19 cellular contexts compared by ENCODE assay signal in genomic region chr18:1595165-1595564, GRCh38.
DNase-seq lines count a peak whose midpoint lies in the region; ATAC-seq, FAIRE-seq and TF ChIP-seq lines count a peak whose summit lies in the region.
"Had no signal": no experiment of that assay in that cellular context is flagged by ENCODE, and none has a peak within 500 bp of the region (broad histone marks: within the 10 kb centered on the region; RNA-seq: fewer than 3 reads in every experiment).

No MANE protein-coding gene starts in this region.

- H2BK15ac ChIP-seq in H1 (ENCODE audit: low read length) = no peak overlapping the region

- H3K23ac ChIP-seq in H1 (ENCODE audit: insufficient read length) = no peak overlapping the region

- no peaks in the 10 kb centered on the region for H3K9me2 ChIP-seq in Loucy (replicated peaks; ENCODE audit: low read depth, low read length)

- H3K4me1 ChIP-seq in Loucy (ENCODE audit: insufficient read depth, low read length, poor library complexity, severe bottlenecking) = no peaks in the 10 kb centered on the region
- H3K4me1 ChIP-seq in H1 (replicated peaks in 1 of 4; ENCODE audit: control insufficient read depth in 3 of 4, insufficient read depth in 4 of 4, low read length in 3 of 4) = no peaks in the 10 kb centered on the region
- H3K4me1 ChIP-seq: BLaER1 had no signal

- no peak overlapping the region for H4K91ac ChIP-seq in H1 (replicated peaks; ENCODE audit: insufficient read length, low read length)

- ATAC-seq in GM21528 (IDR thresholded peaks at IDR 0.05; ENCODE audit: low FRiP score, unreplicated experiment) = no peak
- no peak for ATAC-seq in effector memory CD8-positive, alpha-beta T cell (replicated peaks)
- ATAC-seq: HCT116 had no signal

- no peak overlapping the region for H3K9ac ChIP-seq in Loucy (ENCODE audit: low read depth, low read length, poor library complexity, severe bottlenecking)
- no peak overlapping the region for H3K9ac ChIP-seq in H1 (replicated peaks in 1 of 4; ENCODE audit: extremely low read depth in 1 of 4, low read depth in 3 of 4, low read length in 3 of 4)
- H3K9ac ChIP-seq: BLaER1 had no signal

- H4K5ac ChIP-seq in H1 (ENCODE audit: insufficient read length, low read depth, low read length) = no peak overlapping the region

- no peak overlapping the region for H3K27ac ChIP-seq in H1 (ENCODE audit: low read depth, low read length)
- H3K27ac ChIP-seq: BLaER1, C4-2B had no signal

- no peak overlapping the region for H2AK5ac ChIP-seq in H1 (ENCODE audit: low read depth, low read length)

- H3K4me3 Mint-ChIP-seq in effector memory CD8-positive, alpha-beta T cell = no peak overlapping the region
- H3K4me3 Mint-ChIP-seq: B cell; CD4-positive, alpha-beta T cell; CD8-positive, alpha-beta memory T cell; H9 had no signal

- H3K36me3 ChIP-seq in Loucy (ENCODE audit: insufficient read depth, low read length) = no peaks in the 10 kb centered on the region
- no peaks in the 10 kb centered on the region for H3K36me3 ChIP-seq in H1 (ENCODE audit: control insufficient read depth in 2 of 4, insufficient read depth in 4 of 4, low read length in 3 of 4)
- H3K36me3 ChIP-seq: BLaER1 had no signal

- FAIRE-seq in D721Med (lab: Jason Lieb, UNC) = peak; percentile 78
- no peak for FAIRE-seq in H1 (lab: Jason Lieb, UNC)
- FAIRE-seq: GM12891, GM18507 had no signal

- no peaks in the 10 kb centered on the region for H4K20me1 ChIP-seq in Loucy (ENCODE audit: insufficient read depth, low read length, poor library complexity, severe bottlenecking)
- H4K20me1 ChIP-seq in H1 (replicated peaks in 1 of 2; ENCODE audit: control insufficient read depth in 1 of 2, insufficient read depth in 2 of 2, low read length in 2 of 2) = no peaks in the 10 kb centered on the region
- H4K20me1 ChIP-seq: BLaER1 had no signal

- no peaks in the 10 kb centered on the region for H3K23me2 ChIP-seq in H1 (ENCODE audit: low read depth, low read length)

- H3K9me3 Mint-ChIP-seq in effector memory CD8-positive, alpha-beta T cell = no peaks in the 10 kb centered on the region
- H3K9me3 Mint-ChIP-seq: CD4-positive, alpha-beta T cell; CD8-positive, alpha-beta memory T cell; H9 had no signal

- H2AFZ ChIP-seq in Loucy (ENCODE audit: low read length) = peak overlapping the region; percentile 21; the same call in 1 of the 2 replicates
- no peak overlapping the region for H2AFZ ChIP-seq in H1 (ENCODE audit: low read length)

- H3K27me3 Mint-ChIP-seq in effector memory CD8-positive, alpha-beta T cell = no peaks in the 10 kb centered on the region
- H3K27me3 Mint-ChIP-seq: B cell; CD8-positive, alpha-beta memory T cell had no signal

- H3K79me2 ChIP-seq in Loucy (ENCODE audit: insufficient read depth, low read length) (no peaks in the 10 kb centered on the region), H1 (ENCODE audit: control insufficient read depth in 1 of 2, insufficient read depth in 2 of 2, low read length in 2 of 2) (no peaks in the 10 kb centered on the region)

- POLR2A ChIA-PET in H1 (lab: Charles Lee; ENCODE audit: partially characterized antibody) = no interaction called here

- no peak overlapping the region for H2BK120ac ChIP-seq in H1 (replicated peaks; ENCODE audit: low read depth, low read length)

- no peak overlapping the region for H3K56ac ChIP-seq in H1 (replicated peaks; ENCODE audit: insufficient read length, low read depth, low read length)

- H2BK20ac ChIP-seq in H1 (ENCODE audit: low read length) = no peak overlapping the region

- no peak overlapping the region for H3K18ac ChIP-seq in H1 (ENCODE audit: extremely low read depth, low read length)

- no peak overlapping the region for H3K14ac ChIP-seq in H1 (ENCODE audit: insufficient read length)

- no peak overlapping the region for H3K4ac ChIP-seq in H1 (replicated peaks; ENCODE audit: insufficient read length, low read depth, low read length)

- H4K8ac ChIP-seq in H1 (ENCODE audit: extremely low read depth, insufficient read depth, low read length) = no peak overlapping the region

- DNase-seq in D721Med (ENCODE audit: insufficient read length, low spot score) = no peak
- DNase-seq in H1 (ENCODE audit: low read depth in 1 of 2, low spot score in 2 of 2) = no peak
- DNase-seq in NCI-H524 treated with DMSO at 0.1 percent for 48 hours (lab: John Stamatoyannopoulos, UW) = no peak
- no peak for DNase-seq in NCI-H524 (lab: John Stamatoyannopoulos, UW)
- DNase-seq in effector memory CD8-positive, alpha-beta T cell = no peak
- DNase-seq: CD4-positive, alpha-beta T cell; CD8-positive, alpha-beta memory T cell; DMS53; DMS79 treated with DMSO at 0.1 percent for 48 hours; GF-D8; H9 had no signal

- no peak overlapping the region for H2BK12ac ChIP-seq in H1 (ENCODE audit: low read depth, low read length)

- no peaks in the 10 kb centered on the region for H3K36me3 Mint-ChIP-seq in effector memory CD8-positive, alpha-beta T cell (ENCODE audit: insufficient read depth)
- H3K36me3 Mint-ChIP-seq: CD8-positive, alpha-beta memory T cell had no signal

- CTCF ChIA-PET in H1 (lab: Charles Lee; ENCODE audit: partially characterized antibody) = interaction anchor here (1.1 kb wide), 1 partner anchor 9 kb away, joined by 3 read pairs; no protein-coding TSS in a partner anchor

- H2BK5ac ChIP-seq in H1 (ENCODE audit: low read depth, low read length) = no peak overlapping the region

- H3K4me2 ChIP-seq in Loucy (ENCODE audit: low read depth, low read length, poor library complexity, severe bottlenecking) = peak overlapping the region; percentile 15
- no peak overlapping the region for H3K4me2 ChIP-seq in H1 (ENCODE audit: insufficient read depth in 1 of 2, low read depth in 2 of 2, low read length in 2 of 2)
- H3K4me2 ChIP-seq: BLaER1 had no signal

- H3K9me3 ChIP-seq in Loucy (ENCODE audit: insufficient read depth, low read depth, low read length) (no peaks in the 10 kb centered on the region), H1 (ENCODE audit: insufficient read depth in 2 of 2, low read depth in 1 of 2, low read length in 1 of 2) (no peaks in the 10 kb centered on the region)
- H3K9me3 ChIP-seq: BLaER1 had no signal

- WGBS in H1 (ENCODE audit: extremely low coverage in 1 of 2, insufficient coverage in 1 of 2, insufficient read length in 1 of 2, insufficient replicate concordance in 2 of 2, low coverage in 1 of 2, low lambda C conversion rate in 2 of 2, missing lambda C conversion rate in 1 of 2), 2 experiments = 0% methylated on average over 1 of the region's 1 CpG; no CpG with 5 or more reads in 1 of the 2 experiments

- H3K79me1 ChIP-seq in H1 (ENCODE audit: low read depth, low read length) = no peaks in the 10 kb centered on the region

- no peak for TF ChIP-seq CTCF in D721Med (IDR thresholded peaks at IDR 0.05; ENCODE audit: insufficient read depth, missing control alignments)
- no peak for TF ChIP-seq CTCF in Loucy (conservative IDR thresholded peaks at IDR 0.05; ENCODE audit: low read length)
- no peak for TF ChIP-seq CTCF in H1 (IDR thresholded peaks at IDR 0.05; ENCODE audit: control extremely low read depth in 1 of 3, insufficient read depth in 1 of 3, low read depth in 1 of 3, low read length in 3 of 3)

- TF ChIP-seq RAD21 in H1 (IDR thresholded peaks at IDR 0.05 in 1 of 2, conservative IDR thresholded peaks at IDR 0.05 in 1 of 2; ENCODE audit: low read depth in 2 of 2, low read length in 2 of 2) = no peak

- TF ChIP-seq POLR2A in H1 (IDR thresholded peaks at IDR 0.05; ENCODE audit: control extremely low read depth in 1 of 2, low read depth in 2 of 2, low read length in 2 of 2) = no peak

- H3F3A ChIP-seq in Loucy (ENCODE audit: low read depth) = no peaks in the 10 kb centered on the region

- H3K27ac Mint-ChIP-seq in effector memory CD8-positive, alpha-beta T cell = no peak overlapping the region
- H3K27ac Mint-ChIP-seq: B cell; CD4-positive, alpha-beta T cell; CD8-positive, alpha-beta memory T cell; H9 had no signal

- no peak for TF ChIP-seq EP300 in H1 (IDR thresholded peaks at IDR 0.05; ENCODE audit: borderline replicate concordance in 1 of 2, low read depth in 2 of 2, low read length in 2 of 2)

- H3K4me3 ChIP-seq in Loucy (ENCODE audit: low read length, poor library complexity, severe bottlenecking) (no peak overlapping the region), H1 (ENCODE audit: extremely low read depth in 1 of 4, insufficient read depth in 2 of 4, low read depth in 3 of 4, low read length in 4 of 4) (no peak overlapping the region)
- H3K4me3 ChIP-seq: BLaER1 had no signal

- H3K27me3 ChIP-seq in Loucy (ENCODE audit: insufficient read depth, low read length, poor library complexity, severe bottlenecking) = no peaks in the 10 kb centered on the region
- H3K27me3 ChIP-seq in H1 (replicated peaks in 1 of 4; ENCODE audit: control insufficient read depth in 3 of 4, extremely low read depth in 1 of 4, insufficient read depth in 3 of 4, low read length in 3 of 4) = no peaks in the 10 kb centered on the region
- H3K27me3 ChIP-seq: BLaER1 had no signal

- H3K4me1 Mint-ChIP-seq in effector memory CD8-positive, alpha-beta T cell (ENCODE audit: low read depth in 2 of 2) = no peaks in the 10 kb centered on the region
- H3K4me1 Mint-ChIP-seq: B cell; CD8-positive, alpha-beta memory T cell; H9 had no signal

TF ChIP-seq in H1, 55 proteins besides CTCF, POLR2A, EP300 and RAD21:
- TF ChIP-seq KDM4A (IDR thresholded peaks at IDR 0.05; ENCODE audit: low read depth, low read length, severe bottlenecking) (no peak), CBX5 (IDR thresholded peaks at IDR 0.05; ENCODE audit: low read depth, low read length) (no peak), CHD2 (IDR thresholded peaks at IDR 0.05; ENCODE audit: low read length) (no peak), TBP (IDR thresholded peaks at IDR 0.05; ENCODE audit: low read depth, low read length) (no peak), MAFK (IDR thresholded peaks at IDR 0.05; ENCODE audit: low read depth, low read length) (peak; percentile 76; the same call in 1 of the 2 replicates)
